Comparison of ENCODE assay signal across 13 cellular contexts in the genomic region with DNA sequence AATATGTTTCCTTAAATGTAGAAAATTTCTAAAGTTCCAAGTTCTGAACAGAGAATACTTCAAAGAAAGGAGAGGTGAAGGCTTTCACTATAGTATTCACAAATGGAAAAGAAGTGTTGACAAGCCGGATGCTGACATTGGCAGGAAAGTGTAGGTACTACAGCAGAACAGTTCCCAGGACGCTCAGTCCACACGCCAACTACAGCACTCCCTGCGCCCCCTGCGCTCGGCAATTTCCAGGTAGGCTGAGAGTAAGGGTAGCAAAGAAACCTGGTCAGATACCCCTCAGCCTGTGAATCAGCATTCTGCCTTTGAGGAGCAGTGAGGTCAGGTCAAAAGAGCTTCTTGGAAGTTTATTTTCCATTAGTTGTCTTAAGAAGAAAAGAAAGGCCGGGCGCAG.
DNase-seq lines count a peak whose midpoint lies in the region; ATAC-seq and TF ChIP-seq lines count a peak whose summit lies in the region.
"Had no signal": no experiment of that assay in that cellular context is flagged by ENCODE, and none has a peak within 500 bp of the region (broad histone marks: within the 10 kb centered on the region; RNA-seq: fewer than 3 reads in every experiment).

No MANE protein-coding gene starts in this region.

- H3K4me2 ChIP-seq in GM23338 (no peak overlapping the region), neural progenitor cell (no peak overlapping the region)

- CTCF ChIA-PET in CD8-positive, alpha-beta memory T cell (lab: Charles Lee) = no interaction called here

- no peaks in the 10 kb centered on the region for H3K27me3 Mint-ChIP-seq in GM23338 (ENCODE audit: insufficient read depth, low read depth, poor library complexity)
- H3K27me3 Mint-ChIP-seq in chondrocyte (ENCODE audit: low read depth) = no peaks in the 10 kb centered on the region
- H3K27me3 Mint-ChIP-seq in neural progenitor cell (ENCODE audit: insufficient read depth, low read depth) = no peaks in the 10 kb centered on the region
- no peaks in the 10 kb centered on the region for H3K27me3 Mint-ChIP-seq in immature natural killer cell (ENCODE audit: low read depth in 3 of 3)
- no peaks in the 10 kb centered on the region for H3K27me3 Mint-ChIP-seq in CD8-positive, alpha-beta memory T cell
- H3K27me3 Mint-ChIP-seq: CD4-positive, CD25-positive, alpha-beta regulatory T cell had no signal

- H3K4me3 Mint-ChIP-seq in GM23338 (no peak overlapping the region), chondrocyte (ENCODE audit: unreplicated experiment) (no peak overlapping the region), neural progenitor cell (no peak overlapping the region), immature natural killer cell (no peak overlapping the region)
- H3K4me3 Mint-ChIP-seq in CD8-positive, alpha-beta memory T cell = no peak overlapping the region
- H3K4me3 Mint-ChIP-seq: CD4-positive, CD25-positive, alpha-beta regulatory T cell; H9 had no signal

- H3K27ac Mint-ChIP-seq in GM23338 (peak overlapping the region; percentile 68; the same call in 1 of the 2 replicates), chondrocyte (ENCODE audit: unreplicated experiment) (peak overlapping the region; percentile 86), neural progenitor cell (no peak overlapping the region), immature natural killer cell (no peak overlapping the region)
- no peak overlapping the region for H3K27ac Mint-ChIP-seq in CD8-positive, alpha-beta memory T cell
- H3K27ac Mint-ChIP-seq: CD4-positive, CD25-positive, alpha-beta regulatory T cell; H9 had no signal

- H3K9me3 ChIP-seq in neural progenitor cell (ENCODE audit: low read depth) = no peaks in the 10 kb centered on the region
- H3K9me3 ChIP-seq in CD8-positive, alpha-beta memory T cell (ENCODE audit: low read length) = no peaks in the 10 kb centered on the region
- H3K9me3 ChIP-seq: BE2C, Caco-2 had no signal

- H3K9ac ChIP-seq in neural progenitor cell = no peak overlapping the region

- no peaks in the 10 kb centered on the region for H3K4me1 Mint-ChIP-seq in GM23338
- H3K4me1 Mint-ChIP-seq in chondrocyte (ENCODE audit: low read depth) = peaks cover 54% of the 10 kb centered on the region
- H3K4me1 Mint-ChIP-seq in neural progenitor cell = peaks cover 8% of the 10 kb centered on the region
- no peaks in the 10 kb centered on the region for H3K4me1 Mint-ChIP-seq in immature natural killer cell
- peaks cover 0 to 4% (median 0%) of the 10 kb centered on the region in 3 donors for H3K4me1 Mint-ChIP-seq in CD8-positive, alpha-beta memory T cell
- H3K4me1 Mint-ChIP-seq: CD4-positive, CD25-positive, alpha-beta regulatory T cell; H9 had no signal

- H3K79me2 ChIP-seq in GM23338 (replicated peaks; ENCODE audit: insufficient read depth) = no peaks in the 10 kb centered on the region
- H3K79me2 ChIP-seq in neural progenitor cell (ENCODE audit: low read depth) = no peaks in the 10 kb centered on the region

- H3K9me3 Mint-ChIP-seq in GM23338 (peaks cover 3% of the 10 kb centered on the region; the same call in 1 of the 3 replicates), chondrocyte (ENCODE audit: low read depth) (peaks cover 3% of the 10 kb centered on the region), neural progenitor cell (no peaks in the 10 kb centered on the region), immature natural killer cell (peaks cover 0 to 6% (median 3%) of the 10 kb centered on the region in 6 donors)
- H3K9me3 Mint-ChIP-seq in CD8-positive, alpha-beta memory T cell = peaks cover 0 to 11% (median 1%) of the 10 kb centered on the region in 5 donors
- H3K9me3 Mint-ChIP-seq: H9 had no signal

- H2AFZ ChIP-seq in GM23338 = 0 out of 2 replicates have a peak overlapping the region, but pooled peaks have one; percentile 19
- peak overlapping the region; percentile 20 for H2AFZ ChIP-seq in neural progenitor cell (replicated peaks)

- H3K9me2 ChIP-seq in GM23338 (ENCODE audit: insufficient read depth) = no peaks in the 10 kb centered on the region

- TF ChIP-seq CTCF in GM23338 (conservative IDR thresholded peaks at IDR 0.05; ENCODE audit: low read depth in 2 of 2) (no peak), chondrocyte (IDR thresholded peaks at IDR 0.05) (no peak), neural progenitor cell (IDR thresholded peaks at IDR 0.05) (no peak)

- POLR2A ChIA-PET in CD8-positive, alpha-beta memory T cell (lab: Charles Lee) = no interaction called here

- H3K36me3 ChIP-seq in GM23338 (ENCODE audit: insufficient read depth) = no peaks in the 10 kb centered on the region
- H3K36me3 ChIP-seq in neural progenitor cell = no peaks in the 10 kb centered on the region
- H3K36me3 ChIP-seq in CD8-positive, alpha-beta memory T cell (ENCODE audit: insufficient read depth, low read length) = no peaks in the 10 kb centered on the region
- H3K36me3 ChIP-seq: BE2C had no signal

- no peaks in the 10 kb centered on the region for H3K36me3 Mint-ChIP-seq in GM23338 (ENCODE audit: low read depth)
- H3K36me3 Mint-ChIP-seq in chondrocyte (ENCODE audit: low read depth) = peaks cover 22% of the 10 kb centered on the region
- H3K36me3 Mint-ChIP-seq in neural progenitor cell = no peaks in the 10 kb centered on the region
- H3K36me3 Mint-ChIP-seq in immature natural killer cell = no peaks in the 10 kb centered on the region
- H3K36me3 Mint-ChIP-seq in CD8-positive, alpha-beta memory T cell = no peaks in the 10 kb centered on the region
- H3K36me3 Mint-ChIP-seq: CD4-positive, CD25-positive, alpha-beta regulatory T cell had no signal

- H3F3A ChIP-seq in GM23338 (replicated peaks; ENCODE audit: low read depth) (no peaks in the 10 kb centered on the region), neural progenitor cell (ENCODE audit: low read depth) (no peaks in the 10 kb centered on the region)

- no peak overlapping the region for H3K27ac ChIP-seq in GM23338 (ENCODE audit: low read depth)
- no peak overlapping the region for H3K27ac ChIP-seq in neural progenitor cell
- H3K27ac ChIP-seq in CD8-positive, alpha-beta memory T cell (ENCODE audit: low read depth, low read length) = no peak overlapping the region

- H4K20me1 ChIP-seq in GM23338 (replicated peaks; ENCODE audit: insufficient read depth) (no peaks in the 10 kb centered on the region; the same call in 1 of the 2 replicates), neural progenitor cell (ENCODE audit: low read depth) (no peaks in the 10 kb centered on the region)

- H3K27me3 ChIP-seq in GM23338 (ENCODE audit: insufficient read depth) (no peaks in the 10 kb centered on the region), neural progenitor cell (no peaks in the 10 kb centered on the region)
- no peaks in the 10 kb centered on the region for H3K27me3 ChIP-seq in CD8-positive, alpha-beta memory T cell (ENCODE audit: insufficient read depth, low read length, poor library complexity, severe bottlenecking)
- H3K27me3 ChIP-seq: BE2C had no signal

- no peak overlapping the region for H3K4me3 ChIP-seq in GM23338
- H3K4me3 ChIP-seq in neural progenitor cell = no peak overlapping the region
- H3K4me3 ChIP-seq in CD8-positive, alpha-beta memory T cell (ENCODE audit: low read length) = no peak overlapping the region

- H3K4me1 ChIP-seq in GM23338 (ENCODE audit: insufficient read depth) (no peaks in the 10 kb centered on the region), neural progenitor cell (no peaks in the 10 kb centered on the region)
- H3K4me1 ChIP-seq in CD8-positive, alpha-beta memory T cell (ENCODE audit: insufficient read depth, low read length) = no peaks in the 10 kb centered on the region
- H3K4me1 ChIP-seq: BE2C, Caco-2 had no signal

- peak; percentile 59 for ATAC-seq in GM23338

- DNase-seq in GM23338 (ENCODE audit: low spot score) (peak; percentile 33), HuH-7 (ENCODE audit: low spot score) (peak; percentile 0), chondrocyte (ENCODE audit: low spot score) (no peak), neural progenitor cell (ENCODE audit: low spot score) (no peak), immature natural killer cell (no peak), GDM1 (lab: John Stamatoyannopoulos, UW) (no peak)
- DNase-seq in CD8-positive, alpha-beta memory T cell = no peak
- DNase-seq: BE2C; C1 segment of cervical spinal cord; Caco-2; CD4-positive, CD25-positive, alpha-beta regulatory T cell; GOT3; H9 had no signal

TF ChIP-seq in GM23338, 12 proteins besides CTCF, POLR2A, EP300 and RAD21 (continues in another document):
- no peak for TF ChIP-seq STAT1 (IDR thresholded peaks at IDR 0.05; ENCODE audit: unreplicated experiment)
- TF ChIP-seq NANOG (IDR thresholded peaks at IDR 0.05; ENCODE audit: borderline replicate concordance) = no peak
- TF ChIP-seq EZH2phosphoT487 (IDR thresholded peaks at IDR 0.05; ENCODE audit: unreplicated experiment) = no peak
- no peak for TF ChIP-seq POLR2AphosphoS5 (IDR thresholded peaks at IDR 0.05; ENCODE audit: low read depth)
- TF ChIP-seq JUNB (IDR thresholded peaks at IDR 0.05; ENCODE audit: unreplicated experiment) = no peak

Comparison
In these comparisons a context has a peak if more than half of its experiments do, and no peak if none do; other contexts are left out.
1. DNase-seq: peak in GM23338 (single experiment) and HuH-7 (single experiment); none in chondrocyte (single experiment), neural progenitor cell (single experiment), immature natural killer cell (0 of 3), CD8-positive, alpha-beta memory T cell (0 of 5) and GDM1 (single experiment).
2. H3K27ac Mint-ChIP-seq: peak in GM23338 (single experiment) and chondrocyte (single experiment); none in neural progenitor cell (single experiment), immature natural killer cell (0 of 6) and CD8-positive, alpha-beta memory T cell (0 of 8).